Comparison of ENCODE assay signal across 15 cellular contexts in genomic region chr19:15198006-15198356, GRCh38. TPM values are rescaled to one million over a fixed set of nuclear protein-coding genes. Genes with fewer than 3 reads are reported as not detected.
A peak's percentile ranks its signal among the peaks of the same experiment; 100 is the strongest.
DNase-seq lines count a peak whose midpoint lies in the region; ATAC-seq, FAIRE-seq and TF ChIP-seq lines count a peak whose summit lies in the region.
"Had no signal": no experiment of that assay in that cellular context is flagged by ENCODE, and none has a peak within 500 bp of the region (broad histone marks: within the 10 kb centered on the region; RNA-seq: fewer than 3 reads in every experiment).

No MANE protein-coding gene starts in this region.

- intact Hi-C loops in Right ventricle myocardium superior (cut with DNase I) (no loop called here), Right ventricle myocardium inferior (cut with DNase I) (loop anchor here (5.0 kb wide), 1 partner anchor 54 kb away; no protein-coding TSS in a partner anchor), transverse colon (cut with DNase I; ENCODE audit: low total_unique reads) (no loop called here), CD14-positive monocyte (cut with micrococcal nuclease) (loop anchor here (5.0 kb wide), 1 partner anchor 34 kb away; the partner anchor contains the start of gene EPHX3 (in 2 of the 2))

- 29% methylated on average over 7 of the region's 7 CpGs; no CpG with 5 or more reads in 1 of the 2 donors for WGBS in transverse colon (ENCODE audit: low coverage in 1 of 2), 2 donors

- H3K4me1 ChIP-seq in transverse colon, result peaks cover 13 to 37% (median 23%) of the 10 kb centered on the region in 4 donors

- in situ Hi-C loops in transverse colon (cut with MboI; ENCODE audit: low pct_ligation_motif_present in 1 of 4, low pct_unique_long_range_greater_than_20kb in 1 of 4, low sequenced_read_pairs in 3 of 4), result no loop called here

- CTCF ChIA-PET in activated CD8-positive, alpha-beta T cell treated with anti-CD3 and anti-CD28 coated beads, Interleukin-2, amount 10 ng/mL, durations not matched to agents 7 days and 5 days (lab: Charles Lee), result interaction anchor here (1.2 kb wide), 1 partner anchor 20 kb away, joined by 3 read pairs; no protein-coding TSS in a partner anchor

- H3K9me3 Mint-ChIP-seq in CD14-positive monocyte, result peaks cover 0 to 21% (median 15%) of the 10 kb centered on the region in 7 donors
- no peaks in the 10 kb centered on the region for H3K9me3 Mint-ChIP-seq in activated CD8-positive, alpha-beta T cell treated with anti-CD3 and anti-CD28 coated beads, Interleukin-2, amount 10 ng/mL, durations not matched to agents 7 days and 5 days (ENCODE audit: insufficient read depth)
- H3K9me3 Mint-ChIP-seq: activated naive CD8-positive, alpha-beta T cell treated with anti-CD3 and anti-CD28 coated beads, Interleukin-2, amount 10 ng/mL, durations not matched to agents 7 days and 5 days had no signal

- H3K36me3 Mint-ChIP-seq in CD14-positive monocyte, result peaks cover 9 to 22% of the 10 kb centered on the region in 2 donors
- H3K36me3 Mint-ChIP-seq in activated CD8-positive, alpha-beta T cell treated with anti-CD3 and anti-CD28 coated beads, Interleukin-2, amount 10 ng/mL, durations not matched to agents 7 days and 5 days (ENCODE audit: low read depth), result no peaks in the 10 kb centered on the region
- H3K36me3 Mint-ChIP-seq: activated naive CD8-positive, alpha-beta T cell treated with anti-CD3 and anti-CD28 coated beads, Interleukin-2, amount 10 ng/mL, durations not matched to agents 7 days and 5 days had no signal

- TF ChIP-seq EP300 in transverse colon (IDR thresholded peaks at IDR 0.05; ENCODE audit: low read depth), result no peak

- H3K27ac Mint-ChIP-seq in CD14-positive monocyte, result peak overlapping the region in 2 of 7 donors; percentile 51 to 52
- H3K27ac Mint-ChIP-seq in activated CD8-positive, alpha-beta T cell treated with anti-CD3 and anti-CD28 coated beads, Interleukin-2, amount 10 ng/mL, durations not matched to agents 7 days and 5 days, result no peak overlapping the region
- H3K27ac Mint-ChIP-seq: activated naive CD8-positive, alpha-beta T cell treated with anti-CD3 and anti-CD28 coated beads, Interleukin-2, amount 10 ng/mL, durations not matched to agents 7 days and 5 days had no signal

- no peak for TF ChIP-seq POLR2A in transverse colon (IDR thresholded peaks at IDR 0.05)

- FAIRE-seq in bronchial epithelial cell (lab: Jason Lieb, UNC), result peak; percentile 64

- no peak for ATAC-seq in Right ventricle myocardium superior (ENCODE audit: poor library complexity)
- ATAC-seq in Right ventricle myocardium inferior, result no peak
- ATAC-seq in GM19035 (IDR thresholded peaks at IDR 0.05; ENCODE audit: unreplicated experiment), result no peak
- no peak for ATAC-seq in activated CD8-positive, alpha-beta T cell treated with anti-CD3 and anti-CD28 coated beads, Interleukin-2, amount 10 ng/mL, durations not matched to agents 7 days and 5 days

- POLR2A ChIA-PET in activated CD8-positive, alpha-beta T cell treated with anti-CD3 and anti-CD28 coated beads, Interleukin-2, amount 10 ng/mL, durations not matched to agents 7 days and 5 days (lab: Charles Lee), result no interaction called here

- H3K27ac ChIP-seq in transverse colon, result peak overlapping the region in 1 of 4 donors; percentile 30

- TF ChIP-seq CTCF in bronchial epithelial cell (IDR thresholded peaks at IDR 0.05; ENCODE audit: insufficient read depth, low read length, severe bottlenecking) (no peak), transverse colon (IDR thresholded peaks at IDR 0.05) (no peak), CD14-positive monocyte (IDR thresholded peaks at IDR 0.05) (no peak)

- DNase-seq in Right ventricle myocardium superior (peak; percentile 39), Right ventricle myocardium inferior (ENCODE audit: missing footprints) (no peak), bronchial epithelial cell (ENCODE audit: low read depth) (peak; percentile 22), myocyte (ENCODE audit: low read depth) (peak; percentile 70), transverse colon (peak; percentile 28), CD14-positive monocyte (ENCODE audit: low spot score) (no peak)
- DNase-seq in activated CD8-positive, alpha-beta T cell treated with anti-CD3 and anti-CD28 coated beads, Interleukin-2, amount 10 ng/mL, durations not matched to agents 7 days and 5 days, result no peak
- DNase-seq: activated naive CD8-positive, alpha-beta T cell treated with anti-CD3 and anti-CD28 coated beads, Interleukin-2, amount 10 ng/mL, durations not matched to agents 7 days and 5 days; cortex of kidney; DMS153; GOT3; stimulated activated CD4-positive, alpha-beta T cell treated with anti-CD3 and anti-CD28 coated beads, Interleukin-12 subunit alpha, Interleukin-12 subunit beta, amount 100 ng/mL, for 4 hours; uterus had no signal

- H3K27me3 ChIP-seq in bronchial epithelial cell (ENCODE audit: control insufficient read depth, insufficient read depth, low read length) (no peaks in the 10 kb centered on the region), transverse colon (peaks cover 84% of the 10 kb centered on the region)
- H3K27me3 ChIP-seq: uterus had no signal

- peaks cover 70 to 83% (median 79%) of the 10 kb centered on the region in 3 donors for H3K27me3 Mint-ChIP-seq in CD14-positive monocyte (ENCODE audit: low read depth in 3 of 3)
- H3K27me3 Mint-ChIP-seq in activated CD8-positive, alpha-beta T cell treated with anti-CD3 and anti-CD28 coated beads, Interleukin-2, amount 10 ng/mL, durations not matched to agents 7 days and 5 days (ENCODE audit: low read depth), result peaks cover 56% of the 10 kb centered on the region

- peaks cover 18% of the 10 kb centered on the region for H3K36me3 ChIP-seq in bronchial epithelial cell (ENCODE audit: control insufficient read depth, insufficient read depth, low read length)
- no peaks in the 10 kb centered on the region for H3K36me3 ChIP-seq in transverse colon
- H3K36me3 ChIP-seq: uterus had no signal

- peaks cover 36% of the 10 kb centered on the region for H3K4me1 Mint-ChIP-seq in CD14-positive monocyte
- peaks cover 10% of the 10 kb centered on the region for H3K4me1 Mint-ChIP-seq in activated CD8-positive, alpha-beta T cell treated with anti-CD3 and anti-CD28 coated beads, Interleukin-2, amount 10 ng/mL, durations not matched to agents 7 days and 5 days (ENCODE audit: low read depth)

- no peaks in the 10 kb centered on the region for H3K9me3 ChIP-seq in transverse colon
- H3K9me3 ChIP-seq: uterus had no signal

- H3K4me3 ChIP-seq in bronchial epithelial cell (ENCODE audit: low read depth, low read length), result no peak overlapping the region
- H3K4me3 ChIP-seq in transverse colon, result no peak overlapping the region
- H3K4me3 ChIP-seq: uterus had no signal

- peak overlapping the region in 1 of 2 donors; percentile 87 for H3K4me3 Mint-ChIP-seq in CD14-positive monocyte
- H3K4me3 Mint-ChIP-seq in activated CD8-positive, alpha-beta T cell treated with anti-CD3 and anti-CD28 coated beads, Interleukin-2, amount 10 ng/mL, durations not matched to agents 7 days and 5 days, result no peak overlapping the region
- H3K4me3 Mint-ChIP-seq: activated naive CD8-positive, alpha-beta T cell treated with anti-CD3 and anti-CD28 coated beads, Interleukin-2, amount 10 ng/mL, durations not matched to agents 7 days and 5 days had no signal

RNA-seq across cellular contexts. Expression of gene NOTCH3, which starts 2.8 kb away (rescaled TPM):
- total RNA-seq in Right ventricle myocardium superior (25.0 TPM), Right ventricle myocardium inferior (28.5 TPM), bronchial epithelial cell (53.2 and 140 TPM in 2 replicates), myocyte (76.1 and 159 TPM in 2 replicates), transverse colon (10 to 100 TPM in 1 of 4 donors, 1 to 10 TPM in 3; 2.2 to 16.3 (median 4.7) TPM)
- polyA plus RNA-seq in myocyte (2012), result 29.4 TPM
- under 1 TPM in 1 of 2 donors, not detected in 1; 0.05 TPM for polyA plus RNA-seq in CD14-positive monocyte
- not detected for total RNA-seq in activated CD8-positive, alpha-beta T cell treated with anti-CD3 and anti-CD28 coated beads, Interleukin-2, amount 10 ng/mL, durations not matched to agents 7 days and 5 days
- total RNA-seq: activated CD8-positive, alpha-beta memory T cell treated with anti-CD3 and anti-CD28 coated beads for 36 hours had no signal

RNA-seq across cellular contexts. Expression of gene EPHX3, which starts 34.3 kb away (rescaled TPM):
- total RNA-seq in Right ventricle myocardium superior, result 0.27 TPM
- 0.14 TPM for total RNA-seq in Right ventricle myocardium inferior
- total RNA-seq in bronchial epithelial cell, result 0.53 and 1.2 TPM in 2 replicates
- total RNA-seq in myocyte, result 0.16 TPM in 1 of 2 replicates, not detected in the other
- 0.14 TPM for polyA plus RNA-seq in myocyte (2012)
- not detected for total RNA-seq in transverse colon
- 1 to 10 TPM in 1 of 2 donors, under 1 TPM in 1; 0.23 to 1.5 TPM for polyA plus RNA-seq in CD14-positive monocyte
- total RNA-seq in activated CD8-positive, alpha-beta T cell treated with anti-CD3 and anti-CD28 coated beads, Interleukin-2, amount 10 ng/mL, durations not matched to agents 7 days and 5 days, result under 1 TPM; 0.21 to 0.29 TPM
- total RNA-seq: activated naive CD8-positive, alpha-beta T cell treated with anti-CD3 and anti-CD28 coated beads, Interleukin-2, amount 10 ng/mL, durations not matched to agents 7 days and 5 days had no signal

Comparison
In these comparisons a context has a peak if more than half of its experiments do, and no peak if none do; other contexts are left out.
1. DNase-seq: peak in Right ventricle myocardium superior (single experiment), bronchial epithelial cell (single experiment), myocyte (single experiment) and transverse colon (single experiment); none in Right ventricle myocardium inferior (single experiment), CD14-positive monocyte (single experiment) and activated CD8-positive, alpha-beta T cell treated with anti-CD3 and anti-CD28 coated beads, Interleukin-2, amount 10 ng/mL, durations not matched to agents 7 days and 5 days (single experiment).
2. intact Hi-C loops: an anchor here in Right ventricle myocardium inferior (5.0 kb wide) and CD14-positive monocyte (5.0 kb wide); none called in Right ventricle myocardium superior and transverse colon.